In the genomic region with DNA sequence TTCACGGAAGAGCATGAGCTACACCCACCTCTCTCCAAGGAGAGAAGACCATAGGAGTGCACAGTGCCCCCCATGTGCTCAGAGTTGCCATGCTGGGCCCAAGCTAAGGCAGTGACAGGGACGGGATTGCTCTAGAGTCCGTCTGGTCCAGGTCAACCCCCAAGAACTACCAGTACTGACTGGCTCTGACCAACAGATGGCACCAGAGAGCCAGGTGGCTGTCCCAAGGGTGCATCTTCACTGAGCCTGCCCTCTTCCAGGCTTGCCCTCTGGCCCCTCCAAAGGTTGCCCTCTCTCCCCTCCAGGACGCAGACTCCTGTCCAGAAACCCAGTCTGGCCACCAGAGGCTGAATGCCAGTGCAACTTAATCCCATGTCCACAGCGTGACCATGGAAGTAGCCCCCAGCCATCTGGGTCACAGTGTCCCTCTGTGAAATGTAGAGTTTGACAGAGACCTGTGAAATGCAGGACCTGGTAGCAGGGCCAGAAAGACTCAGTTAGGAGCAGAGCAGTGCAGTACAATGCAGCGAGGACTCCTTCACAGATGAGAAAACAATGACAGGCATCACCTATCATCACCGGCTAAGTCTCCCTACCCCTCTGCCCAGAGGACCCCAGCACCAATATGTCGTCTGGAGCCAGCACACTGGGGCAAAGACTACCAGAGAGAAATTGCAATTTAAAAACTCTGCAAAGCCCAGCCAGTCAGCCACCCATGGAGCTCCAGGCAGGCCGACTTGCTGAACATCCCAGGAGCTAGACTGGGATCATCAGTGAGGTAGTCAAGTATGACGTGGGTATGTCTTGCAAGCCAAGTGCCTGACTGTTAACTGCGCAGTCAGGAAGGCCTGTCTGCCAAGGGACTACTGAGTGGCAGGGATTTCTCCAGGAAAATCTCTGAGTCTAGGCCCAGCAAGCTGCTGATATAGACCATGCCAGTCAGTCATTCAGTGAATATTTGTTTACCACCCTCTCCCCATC, we compare ENCODE assay signal across 8 cellular contexts. TPM values are rescaled to one million over a fixed set of nuclear protein-coding genes. Genes with fewer than 3 reads are reported as not detected.
A peak's percentile ranks its signal among the peaks of the same experiment; 100 is the strongest.
DNase-seq lines count a peak whose midpoint lies in the region; ATAC-seq, FAIRE-seq and TF ChIP-seq lines count a peak whose summit lies in the region.

No MANE protein-coding gene starts in this region.

- H3K4me3 Mint-ChIP-seq in WTC11, result no peak overlapping the region

- H3K4me1 Mint-ChIP-seq in WTC11, result no peaks in the 10 kb centered on the region

- no peak for TF ChIP-seq POLR2A in H54 (IDR thresholded peaks at IDR 0.05; ENCODE audit: low read depth, low read length)

- H3K9me3 Mint-ChIP-seq in WTC11, result no peaks in the 10 kb centered on the region

- FAIRE-seq in H54 (lab: Jason Lieb, UNC) (no peak), bronchial epithelial cell (lab: Jason Lieb, UNC) (no peak)

- no peaks in the 10 kb centered on the region for H3K27me3 ChIP-seq in bronchial epithelial cell (ENCODE audit: control insufficient read depth, insufficient read depth, low read length)

- H3K4me3 ChIP-seq in bronchial epithelial cell (ENCODE audit: low read depth, low read length), result no peak overlapping the region

- peak; percentile 71 for DNase-seq in Daoy (ENCODE audit: low read depth)
- DNase-seq in H54 (ENCODE audit: insufficient read length, low spot score), result peak; percentile 68
- peak; percentile 43 for DNase-seq in NCI-H1092 treated with DMSO at 0.1 percent for 48 hours (lab: John Stamatoyannopoulos, UW)
- DNase-seq in WTC11 (ENCODE audit: low spot score), result peak; percentile 87
- DNase-seq in bronchial epithelial cell (ENCODE audit: low read depth), result peak; percentile 57
- peak; percentile 25 for DNase-seq in kidney glomerular epithelial cell (lab: John Stamatoyannopoulos, UW)
- peak; percentile 82 for DNase-seq in stimulated activated CD4-positive, alpha-beta T cell treated with anti-CD3 and anti-CD28 coated beads, Interleukin-4, amount 100 ng/mL, for 24 hours

- H3K27me3 Mint-ChIP-seq in WTC11 (ENCODE audit: low read depth), result no peaks in the 10 kb centered on the region; the same call in 1 of the 2 replicates

- TF ChIP-seq CTCF in WTC11 (IDR thresholded peaks at IDR 0.05), result peak; percentile 87
- TF ChIP-seq CTCF in bronchial epithelial cell (IDR thresholded peaks at IDR 0.05; ENCODE audit: insufficient read depth, low read length, severe bottlenecking), result peak; percentile 98

- CTCF ChIA-PET in WTC11 (lab: Charles Lee), result interaction anchor here (0.9 to 2.2 kb wide), 4 partner anchors 39 to 403 kb away, joined by 3 to 15 read pairs (median 4); partner anchors contain the start of gene PPP2CA

- ATAC-seq in WTC11 (peak; percentile 98), GM21515 (IDR thresholded peaks at IDR 0.05; ENCODE audit: unreplicated experiment) (no peak)

- H3K36me3 Mint-ChIP-seq in WTC11, result no peaks in the 10 kb centered on the region

- no peaks in the 10 kb centered on the region for H3K36me3 ChIP-seq in bronchial epithelial cell (ENCODE audit: control insufficient read depth, insufficient read depth, low read length)

- no peak overlapping the region for H3K27ac Mint-ChIP-seq in WTC11

- POLR2A ChIA-PET in WTC11 (lab: Charles Lee), result no interaction called here

TF ChIP-seq in WTC11, 78 proteins besides CTCF, POLR2A, EP300 and RAD21:
- TF ChIP-seq ATF3 (CRISPR knock-in tag; conservative IDR thresholded peaks at IDR 0.05), result no peak
- no peak for TF ChIP-seq MXD4 (CRISPR knock-in tag; IDR thresholded peaks at IDR 0.05; ENCODE audit: borderline replicate concordance)
- TF ChIP-seq NR2C2 (CRISPR knock-in tag; IDR thresholded peaks at IDR 0.05), result no peak
- no peak for TF ChIP-seq ZNF219 (CRISPR knock-in tag; IDR thresholded peaks at IDR 0.05; ENCODE audit: borderline replicate concordance)
- TF ChIP-seq, protein P1, sequence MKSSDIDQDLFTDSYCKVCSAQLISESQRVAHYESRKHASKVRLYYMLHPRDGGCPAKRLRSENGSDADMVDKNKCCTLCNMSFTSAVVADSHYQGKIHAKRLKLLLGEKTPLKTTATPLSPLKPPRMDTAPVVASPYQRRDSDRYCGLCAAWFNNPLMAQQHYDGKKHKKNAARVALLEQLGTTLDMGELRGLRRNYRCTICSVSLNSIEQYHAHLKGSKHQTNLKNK (CRISPR knock-in tag; IDR thresholded peaks at IDR 0.05), result no peak
- peak; percentile 19; the same call in 1 of the 2 replicates for TF ChIP-seq FOXP1 (CRISPR knock-in tag; IDR thresholded peaks at IDR 0.05; ENCODE audit: borderline replicate concordance)
- no peak for TF ChIP-seq OVOL2 (CRISPR knock-in tag; IDR thresholded peaks at IDR 0.05; ENCODE audit: borderline replicate concordance)
- TF ChIP-seq ATF6 (CRISPR knock-in tag; IDR thresholded peaks at IDR 0.05), result no peak

RNA-seq across cellular contexts. Expression of gene SKP1, which starts 7.7 kb away (rescaled TPM):
- total RNA-seq in Daoy (2014; rRNA removed; shearing (Covaris generic)), result 343 and 386 TPM in 2 replicates
- total RNA-seq in WTC11 (2021) (280 to 303 TPM (median 285 TPM) in 3 replicates), bronchial epithelial cell (157 and 293 TPM in 2 replicates)

RNA-seq across cellular contexts. Expression of gene PPP2CA, which starts 41.4 kb away (rescaled TPM):
- 416 and 424 TPM in 2 replicates for total RNA-seq in Daoy (2014; rRNA removed; shearing (Covaris generic))
- total RNA-seq in WTC11 (2021) (178 to 186 TPM (median 178 TPM) in 3 replicates), bronchial epithelial cell (109 and 133 TPM in 2 replicates)

Comparison
In these comparisons a context has a peak if more than half of its experiments do, and no peak if none do; other contexts are left out.
1. DNase-seq: peak in every context shown above with its lines; median percentile 87 in WTC11; 82 in stimulated activated CD4-positive, alpha-beta T cell treated with anti-CD3 and anti-CD28 coated beads, Interleukin-4, amount 100 ng/mL, for 24 hours; 71 in Daoy; 68 in H54; 57 in bronchial epithelial cell; 43 in NCI-H1092 treated with DMSO at 0.1 percent for 48 hours; 25 in kidney glomerular epithelial cell.